ENCODE assay signal across 8 cellular contexts in the genomic region with DNA sequence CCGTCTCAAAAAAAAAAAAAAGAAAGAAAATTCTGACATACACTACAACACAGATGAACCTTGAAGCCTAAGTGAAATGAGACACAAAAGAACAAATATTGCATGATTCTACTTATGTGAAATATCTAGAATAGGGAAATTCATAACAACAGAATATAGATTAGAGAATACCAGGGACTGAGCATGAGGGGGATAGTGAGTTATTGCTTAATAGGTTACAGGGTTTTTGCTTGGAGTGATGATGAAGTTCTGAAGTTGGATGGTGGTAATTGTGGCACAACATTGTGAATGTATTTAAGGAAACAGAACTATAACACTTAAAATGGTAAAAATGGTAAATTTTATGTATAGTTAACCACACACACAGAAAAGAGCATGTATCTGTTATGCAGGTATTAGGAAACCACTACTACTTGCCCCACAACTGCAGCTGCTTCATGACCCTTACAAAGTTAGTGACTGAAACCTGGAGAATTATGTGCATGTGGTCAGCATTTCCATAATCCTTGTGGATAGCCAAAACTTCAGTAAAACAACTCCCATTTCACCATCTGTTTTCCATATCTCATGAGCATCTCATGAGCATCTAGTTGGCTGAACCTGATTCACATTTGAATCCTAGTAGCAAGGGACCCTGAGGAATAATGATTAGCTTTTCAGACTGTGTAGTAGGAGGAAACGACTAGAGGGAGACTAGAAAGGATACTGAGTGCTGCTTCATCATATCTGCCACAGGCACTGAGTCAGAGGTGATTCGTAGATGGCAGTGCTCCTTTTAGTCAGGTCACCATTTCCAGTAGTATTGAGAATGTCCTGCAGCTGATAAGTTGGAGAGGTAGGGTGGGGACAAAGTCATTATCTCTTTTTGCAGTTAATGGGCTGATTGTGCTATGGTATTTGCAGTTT. TPM values are rescaled to one million over a fixed set of nuclear protein-coding genes. Genes with fewer than 3 reads are reported as not detected.
DNase-seq lines count a peak whose midpoint lies in the region; ATAC-seq and TF ChIP-seq lines count a peak whose summit lies in the region.

No MANE protein-coding gene starts in this region.

- intact Hi-C loops in right cardiac atrium (cut with DNase I) = no loop called here

- 41% methylated on average over 3 of the region's 3 CpGs for WGBS in right cardiac atrium

- ATAC-seq in right cardiac atrium = peak; percentile 40 to 82
- ATAC-seq in GM19324 (IDR thresholded peaks at IDR 0.05; ENCODE audit: low FRiP score, unreplicated experiment) = no peak

- H3K4me3 ChIP-seq in AG10803 (ENCODE audit: low read length) (no peak overlapping the region), HFF-Myc (replicated peaks; ENCODE audit: low read depth, low read length) (no peak overlapping the region), right cardiac atrium (ENCODE audit: low read length) (no peak overlapping the region)

- no peaks in the 10 kb centered on the region for H3K27me3 ChIP-seq in right cardiac atrium (ENCODE audit: control insufficient read depth, insufficient read depth)

- H3K27ac ChIP-seq in right cardiac atrium (ENCODE audit: low read length) = no peak overlapping the region

- TF ChIP-seq CTCF in AG10803 (conservative IDR thresholded peaks at IDR 0.05; ENCODE audit: low read length) (no peak), HFF-Myc (IDR thresholded peaks at IDR 0.05; ENCODE audit: low read depth, low read length, missing control alignments) (no peak)

- peak; percentile 86 for DNase-seq in AG10803 (ENCODE audit: low read depth)
- peak; percentile 81 for DNase-seq in HFF-Myc (ENCODE audit: extremely low read depth, low read depth)
- peak; percentile 61 for DNase-seq in activated CD4-positive, alpha-beta T cell treated with anti-CD3 and anti-CD28 coated beads for 48 hours
- DNase-seq in right cardiac atrium = no peak
- no peak for DNase-seq in NCI-H345 treated with DMSO at 0.1 percent for 48 hours (lab: John Stamatoyannopoulos, UW; ENCODE audit: unreplicated experiment)
- DNase-seq in foreskin melanocyte = no peak
- DNase-seq in activated effector memory CD4-positive, alpha-beta T cell treated with anti-CD3 and anti-CD28 coated beads, Interleukin-2, amount 50 U/mL, for 16 hours = no peak

- H3K4me1 ChIP-seq in right cardiac atrium (ENCODE audit: control insufficient read depth, insufficient read depth, low read length) = peaks cover 4% of the 10 kb centered on the region

- no peaks in the 10 kb centered on the region for H3K9me3 ChIP-seq in right cardiac atrium (ENCODE audit: control insufficient read depth, low read length)

RNA-seq across cellular contexts. Expression of a gene that starts 26.3 kb away (rescaled TPM):
- total RNA-seq in right cardiac atrium = 10 to 100 TPM; 21.4 to 26.7 (median 24.5) TPM
- 8.8 TPM for polyA plus RNA-seq in right cardiac atrium

Comparison
In these comparisons a context has a peak if more than half of its experiments do, and no peak if none do; other contexts are left out.
1. DNase-seq: peak in AG10803 (single experiment), HFF-Myc (single experiment) and activated CD4-positive, alpha-beta T cell treated with anti-CD3 and anti-CD28 coated beads for 48 hours (single experiment); none in right cardiac atrium (0 of 3), NCI-H345 treated with DMSO at 0.1 percent for 48 hours (single experiment), foreskin melanocyte (single experiment) and activated effector memory CD4-positive, alpha-beta T cell treated with anti-CD3 and anti-CD28 coated beads, Interleukin-2, amount 50 U/mL, for 16 hours (single experiment).